8 cellular contexts compared by ENCODE assay signal in the genomic region with DNA sequence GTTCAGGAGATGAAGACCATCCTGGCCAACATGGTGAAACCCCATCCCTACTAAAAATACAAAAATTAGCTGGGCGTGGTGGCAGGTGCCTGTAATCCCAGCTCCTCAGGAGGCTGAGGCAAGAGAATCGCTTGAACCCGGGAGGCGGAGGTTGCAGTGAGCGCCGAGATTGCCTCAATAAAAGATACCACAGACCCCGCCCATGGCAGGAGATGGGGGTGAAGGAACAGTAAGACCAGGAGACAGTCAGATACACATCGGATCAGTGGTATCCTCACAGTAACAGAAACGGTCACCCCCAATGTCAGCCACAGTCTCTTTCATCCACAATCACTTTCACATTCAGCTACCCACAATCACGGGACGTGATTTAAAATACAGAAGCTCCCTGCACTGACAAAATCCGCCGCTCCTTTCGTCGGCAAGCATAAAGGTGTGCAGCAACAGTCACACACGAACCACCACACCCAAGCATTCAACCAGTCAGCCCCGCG. TPM values are rescaled to one million over a fixed set of nuclear protein-coding genes. Genes with fewer than 3 reads are reported as not detected.
DNase-seq lines count a peak whose midpoint lies in the region; ATAC-seq and TF ChIP-seq lines count a peak whose summit lies in the region.
"Not testable (repeated sequence)": the region's sequence is repeated elsewhere in the genome, so short reads cannot be mapped to it uniquely, and the experiment has no call there.

No MANE protein-coding gene starts in this region.

- peak in 1 of 2 experiments; percentile 13 for DNase-seq in HAP-1 (ENCODE audit: low spot score in 2 of 2)
- DNase-seq in brain microvascular endothelial cell; neural crest cell (ENCODE audit: low read depth, low spot score): not testable (repeated sequence)
- peak; percentile 57 for DNase-seq in right atrium auricular region (ENCODE audit: low spot score)
- DNase-seq in thyroid gland, result peak in 1 of 2 donors; percentile 19

- H3K27me3 ChIP-seq in HAP-1 (ENCODE audit: low read depth); SU-DHL-6 (ENCODE audit: low read length); brain microvascular endothelial cell (replicated peaks); right atrium auricular region; thyroid gland: not testable (repeated sequence)

- TF ChIP-seq CTCF in SU-DHL-6 (IDR thresholded peaks at IDR 0.05; ENCODE audit: insufficient read depth, low read length, poor library complexity, severe bottlenecking); brain microvascular endothelial cell (IDR thresholded peaks at IDR 0.05; ENCODE audit: low read depth, low read length, missing control alignments); right atrium auricular region (IDR thresholded peaks at IDR 0.05); neural crest cell (conservative IDR thresholded peaks at IDR 0.05); thyroid gland (IDR thresholded peaks at IDR 0.05): not testable (repeated sequence)

- peak overlapping the region; percentile 76 for H3K9ac ChIP-seq in SU-DHL-6 (ENCODE audit: low read length)

- in situ Hi-C loops in HAP-1 (cut with MboI; ENCODE audit: low sequenced_read_pairs); brain microvascular endothelial cell (cut with HindIII; ENCODE audit: low pct_ligation_motif_present, low sequenced_read_pairs): not testable (repeated sequence)

- not testable (repeated sequence) for TF ChIP-seq POLR2A in thyroid gland (IDR thresholded peaks at IDR 0.05)

- H3K27me3 Mint-ChIP-seq in neural crest cell (ENCODE audit: low read depth), result not testable (repeated sequence)

- H3K9me3 ChIP-seq in HAP-1; SU-DHL-6 (ENCODE audit: insufficient read depth, low read length); right atrium auricular region; thyroid gland: not testable (repeated sequence)

- not testable (repeated sequence) for H3K9me2 ChIP-seq in SU-DHL-6 (replicated peaks; ENCODE audit: insufficient read depth, low read length)

- not testable (repeated sequence) for H3K36me3 ChIP-seq in HAP-1 (replicated peaks); brain microvascular endothelial cell (replicated peaks); thyroid gland
- H3K36me3 ChIP-seq in SU-DHL-6 (ENCODE audit: low read length) (peaks cover 21% of the 10 kb centered on the region), right atrium auricular region (peaks cover 12% of the 10 kb centered on the region)

- peaks cover 16% of the 10 kb centered on the region for H3K9me3 Mint-ChIP-seq in neural crest cell

- peak overlapping the region; percentile 100 for H3K27ac Mint-ChIP-seq in neural crest cell (ENCODE audit: unreplicated experiment)

- peak; percentile 6 for ATAC-seq in GM18499 (IDR thresholded peaks at IDR 0.05; ENCODE audit: insufficient read depth, unreplicated experiment)
- peak; percentile 22 for ATAC-seq in HG03521 (IDR thresholded peaks at IDR 0.05; ENCODE audit: unreplicated experiment)

- not testable (repeated sequence) for H3K4me1 ChIP-seq in HAP-1, thyroid gland
- peaks cover 0 to 11% of the 10 kb centered on the region in 2 donors for H3K4me1 ChIP-seq in right atrium auricular region

- H2AFZ ChIP-seq in SU-DHL-6 (ENCODE audit: low read depth, low read length, severe bottlenecking), result peak overlapping the region; percentile 79

- H3K27ac ChIP-seq in SU-DHL-6 (ENCODE audit: low read depth, low read length), result peak overlapping the region; percentile 46
- peak overlapping the region; percentile 15 for H3K27ac ChIP-seq in brain microvascular endothelial cell
- peak overlapping the region; percentile 90 to 92 for H3K27ac ChIP-seq in right atrium auricular region
- H3K27ac ChIP-seq in thyroid gland, result peak overlapping the region; percentile 42 to 83 (median 75)

- H3K4me1 Mint-ChIP-seq in neural crest cell, result peaks cover 15% of the 10 kb centered on the region

- H3F3A ChIP-seq in SU-DHL-6 (ENCODE audit: insufficient read depth), result not testable (repeated sequence)

- H3K4me3 ChIP-seq in HAP-1 (peak overlapping the region; percentile 41), SU-DHL-6 (ENCODE audit: insufficient read depth, low read length, poor library complexity, severe bottlenecking) (peak overlapping the region; percentile 72), brain microvascular endothelial cell (ENCODE audit: low read depth, low read length) (peak overlapping the region; percentile 85), right atrium auricular region (peak overlapping the region; percentile 63 to 70), thyroid gland (replicated peaks in 1 of 3) (peak overlapping the region; percentile 3 to 53 (median 17))

- H3K36me3 Mint-ChIP-seq in neural crest cell (ENCODE audit: low read depth), result peaks cover 22% of the 10 kb centered on the region

- H3K79me2 ChIP-seq in SU-DHL-6 (ENCODE audit: insufficient read depth, low read length), result not testable (repeated sequence)

- WGBS in thyroid gland, 2 donors, result 16 to 17% methylated on average over 15 to 18 of the region's 18 CpGs

- H3K4me2 ChIP-seq in SU-DHL-6 (ENCODE audit: low read depth, low read length, poor library complexity, severe bottlenecking), result peak overlapping the region; percentile 89

- not testable (repeated sequence) for H4K20me1 ChIP-seq in SU-DHL-6 (ENCODE audit: low read depth, low read length)

- intact Hi-C loops in thyroid gland (cut with DNase I), result not testable (repeated sequence)

- H3K4me3 Mint-ChIP-seq in neural crest cell, result peak overlapping the region; percentile 99

RNA-seq across cellular contexts. Expression of a gene that starts 0.5 kb away (rescaled TPM):
- total RNA-seq in right atrium auricular region (1 to 10 TPM; 6.9 to 7.3 TPM), neural crest cell (8.2 and 8.4 TPM in 2 replicates), thyroid gland (10 to 100 TPM; 11.6 to 16.4 (median 12.9) TPM)

Comparison
In these comparisons a context has a peak if more than half of its experiments do, and no peak if none do; other contexts are left out.
1. H3K4me3 ChIP-seq: peak in every context shown above with its lines; median percentile 85 in brain microvascular endothelial cell; 72 in SU-DHL-6; 66 in right atrium auricular region; 41 in HAP-1; 17 in thyroid gland.
2. H3K27ac ChIP-seq: peak in every context shown above with its lines; median percentile 91 in right atrium auricular region; 75 in thyroid gland; 46 in SU-DHL-6; 15 in brain microvascular endothelial cell.